8 cellular contexts compared by ENCODE assay signal in genomic region chr7:75915416-75916156, GRCh38. TPM values are rescaled to one million over a fixed set of nuclear protein-coding genes. Genes with fewer than 3 reads are reported as not detected.
DNase-seq lines count a peak whose midpoint lies in the region; ATAC-seq and TF ChIP-seq lines count a peak whose summit lies in the region.

No MANE protein-coding gene starts in this region.

- peak; percentile 13 to 25 for DNase-seq in stimulated activated CD4-positive, alpha-beta T cell treated with anti-CD3 and anti-CD28 coated beads, Interleukin-2, amount 100 ng/mL, for 24 hours
- no peak for DNase-seq in stimulated activated CD4-positive, alpha-beta T cell treated with anti-CD3 and anti-CD28 coated beads, Interleukin-12 subunit alpha, Interleukin-12 subunit beta, amount 100 ng/mL, for 4 hours
- DNase-seq in LoVo (ENCODE audit: low spot score) (peak; percentile 29), fibroblast of villous mesenchyme (ENCODE audit: low read depth) (peak; percentile 36), omental fat pad (ENCODE audit: low spot score) (no peak), NCI-H2107 (lab: John Stamatoyannopoulos, UW) (no peak)
- DNase-seq in activated T-cell treated with anti-CD3 and anti-CD28 coated beads, Interleukin-2, amount 50 U/mL, for 1 hour: peak; percentile 31

- TF ChIP-seq CTCF in fibroblast of villous mesenchyme (IDR thresholded peaks at IDR 0.05; ENCODE audit: insufficient read depth, low read depth, low read length): no peak
- no peak for TF ChIP-seq CTCF in omental fat pad (IDR thresholded peaks at IDR 0.05)

- peak overlapping the region; percentile 95 for H3K4me3 ChIP-seq in fibroblast of villous mesenchyme (ENCODE audit: low read depth, low read length)

- ATAC-seq in omental fat pad (ENCODE audit: low FRiP score) (peak; percentile 17), HG03159 (IDR thresholded peaks at IDR 0.05; ENCODE audit: unreplicated experiment) (no peak)

RNA-seq across cellular contexts. Expression of gene POR, which starts 0.6 kb away (rescaled TPM):
- total RNA-seq in fibroblast of villous mesenchyme: 77.0 and 90.7 TPM in 2 replicates
- 100 to 1,000 TPM; 105 to 243 (median 150) TPM for total RNA-seq in omental fat pad

RNA-seq across cellular contexts. Expression of gene RHBDD2, which starts 36.8 kb away (rescaled TPM):
- 20.7 and 26.1 TPM in 2 replicates for total RNA-seq in fibroblast of villous mesenchyme
- 10 to 100 TPM; 31.8 to 51.9 (median 33.0) TPM for total RNA-seq in omental fat pad

Comparison
In these comparisons a context has a peak if more than half of its experiments do, and no peak if none do; other contexts are left out.
1. DNase-seq: peak in stimulated activated CD4-positive, alpha-beta T cell treated with anti-CD3 and anti-CD28 coated beads, Interleukin-2, amount 100 ng/mL, for 24 hours (2 of 2), LoVo (single experiment), activated T-cell treated with anti-CD3 and anti-CD28 coated beads, Interleukin-2, amount 50 U/mL, for 1 hour (single experiment) and fibroblast of villous mesenchyme (single experiment); none in stimulated activated CD4-positive, alpha-beta T cell treated with anti-CD3 and anti-CD28 coated beads, Interleukin-12 subunit alpha, Interleukin-12 subunit beta, amount 100 ng/mL, for 4 hours (single experiment), omental fat pad (single experiment) and NCI-H2107 (single experiment).